In genomic region chr11:13986695-13987094, GRCh38 we compare ENCODE assay signal across 1 cellular context. TPM values are rescaled to one million over a fixed set of nuclear protein-coding genes. Genes with fewer than 3 reads are reported as not detected.
"Had no signal": no experiment of that assay in that cellular context is flagged by ENCODE, and none has a peak within 500 bp of the region (broad histone marks: within the 10 kb centered on the region; RNA-seq: fewer than 3 reads in every experiment).

No MANE protein-coding gene starts in this region.

RNA-seq across cellular contexts. Expression of gene SPON1, which starts 24.2 kb away (rescaled TPM):
- total RNA-seq: G401 had no signal
